ENCODE assay signal across 27 cellular contexts in genomic region chr2:71526131-71526530, GRCh38.
"Had no signal": no experiment of that assay in that cellular context is flagged by ENCODE, and none has a peak within 500 bp of the region (broad histone marks: within the 10 kb centered on the region; RNA-seq: fewer than 3 reads in every experiment).

No MANE protein-coding gene starts in this region.

- H3K4me1 Mint-ChIP-seq: activated CD4-positive, alpha-beta memory T cell treated with anti-CD3 and anti-CD28 coated beads, Interleukin-2, amount 10 ng/mL, durations not matched to agents 7 days and 5 days; activated naive CD4-positive, alpha-beta T cell treated with anti-CD3 and anti-CD28 coated beads, Interleukin-2, amount 50 U/mL, for 24 hours had no signal

- H3K4me3 Mint-ChIP-seq: activated CD4-positive, alpha-beta memory T cell treated with anti-CD3 and anti-CD28 coated beads, Interleukin-2, amount 10 ng/mL, durations not matched to agents 7 days and 5 days; activated CD8-positive, alpha-beta memory T cell treated with anti-CD3 and anti-CD28 coated beads, Interleukin-2, amount 10 ng/mL, durations not matched to agents 7 days and 5 days; activated naive CD4-positive, alpha-beta T cell treated with anti-CD3 and anti-CD28 coated beads, Interleukin-2, amount 50 U/mL, for 24 hours; activated naive CD8-positive, alpha-beta T cell treated with anti-CD3 and anti-CD28 coated beads, Interleukin-2, amount 10 ng/mL, durations not matched to agents 7 days and 5 days; T-helper 1 cell treated with Interleukin-12 subunit alpha and Interleukin-12 subunit beta and Interleukin-4 antibody, amounts not matched to agents 30 μg/mL and 1 μg/mL, for 36 hours; T-helper 2 cell treated with Interferon-gamma antibody and Interleukin-4, amounts not matched to agents 5 μg/mL and 100 μg/mL, for 36 hours had no signal

- ATAC-seq: activated CD8-positive, alpha-beta memory T cell treated with anti-CD3 and anti-CD28 coated beads, Interleukin-2, amount 10 ng/mL, durations not matched to agents 7 days and 5 days; Panc1 had no signal

- H3K36me3 Mint-ChIP-seq: activated CD8-positive, alpha-beta memory T cell treated with anti-CD3 and anti-CD28 coated beads, Interleukin-2, amount 10 ng/mL, durations not matched to agents 7 days and 5 days; activated naive CD4-positive, alpha-beta T cell treated with anti-CD3 and anti-CD28 coated beads, Interleukin-2, amount 50 U/mL, for 24 hours; activated naive CD8-positive, alpha-beta T cell treated with anti-CD3 and anti-CD28 coated beads, Interleukin-2, amount 10 ng/mL, durations not matched to agents 7 days and 5 days had no signal

- DNase-seq: activated CD4-positive, alpha-beta memory T cell treated with anti-CD3 and anti-CD28 coated beads, Interleukin-2, amount 10 ng/mL, durations not matched to agents 7 days and 5 days; activated CD4-positive, alpha-beta T cell treated with anti-CD3 and anti-CD28 coated beads for 1 hour; activated CD4-positive, alpha-beta T cell treated with anti-CD3 and anti-CD28 coated beads for 48 hours; activated CD8-positive, alpha-beta memory T cell treated with anti-CD3 and anti-CD28 coated beads for 24 hours; activated CD8-positive, alpha-beta memory T cell treated with anti-CD3 and anti-CD28 coated beads, Interleukin-2, amount 10 ng/mL, durations not matched to agents 7 days and 5 days; activated CD8-positive, alpha-beta memory T cell treated with anti-CD3 and anti-CD28 coated beads, Interleukin-2, amount 50 U/mL, for 48 hours; activated gamma-delta T cell; activated naive CD4-positive, alpha-beta T cell treated with Interleukin-2 at 50 U/mL for 16 hours; activated naive CD8-positive, alpha-beta T cell treated with anti-CD3 and anti-CD28 coated beads, Interleukin-2, amount 10 ng/mL, durations not matched to agents 7 days and 5 days; activated T-cell treated with anti-CD3 and anti-CD28 coated beads, Interleukin-2, amount 50 U/mL, for 48 hours; amygdala; NCI-H1105; NCI-H1417 treated with DMSO at 0.1 percent for 48 hours; NCI-H1694; NCI-H1930; NCI-H2081 treated with DMSO at 0.1 percent for 48 hours; NCI-H345; NCI-H524 treated with DMSO at 0.1 percent for 48 hours; SHP77; SJCRH30 had no signal

- H3K9me3 ChIP-seq: ascending aorta, SJCRH30 had no signal

- H3K36me3 ChIP-seq: ascending aorta had no signal

- H3K27ac Mint-ChIP-seq: activated CD4-positive, alpha-beta memory T cell treated with anti-CD3 and anti-CD28 coated beads, Interleukin-2, amount 10 ng/mL, durations not matched to agents 7 days and 5 days; activated CD8-positive, alpha-beta memory T cell treated with anti-CD3 and anti-CD28 coated beads, Interleukin-2, amount 10 ng/mL, durations not matched to agents 7 days and 5 days; activated naive CD4-positive, alpha-beta T cell treated with anti-CD3 and anti-CD28 coated beads, Interleukin-2, amount 50 U/mL, for 24 hours; activated naive CD8-positive, alpha-beta T cell treated with anti-CD3 and anti-CD28 coated beads, Interleukin-2, amount 10 ng/mL, durations not matched to agents 7 days and 5 days; T-helper 1 cell treated with Interleukin-12 subunit alpha and Interleukin-12 subunit beta and Interleukin-4 antibody, amounts not matched to agents 30 μg/mL and 1 μg/mL, for 36 hours; T-helper 2 cell treated with Interferon-gamma antibody and Interleukin-4, amounts not matched to agents 5 μg/mL and 100 μg/mL, for 36 hours had no signal

- H3K4me1 ChIP-seq: ascending aorta, SJCRH30 had no signal

- H3K4me3 ChIP-seq: ascending aorta, cardiac muscle cell, SJCRH30, SK-N-MC had no signal

- H3K27ac ChIP-seq: ascending aorta, cardiac muscle cell, SJCRH30, SK-N-MC had no signal

- H3K9me3 Mint-ChIP-seq: activated CD4-positive, alpha-beta memory T cell treated with anti-CD3 and anti-CD28 coated beads, Interleukin-2, amount 10 ng/mL, durations not matched to agents 7 days and 5 days; activated naive CD4-positive, alpha-beta T cell treated with anti-CD3 and anti-CD28 coated beads, Interleukin-2, amount 50 U/mL, for 24 hours; activated naive CD8-positive, alpha-beta T cell treated with anti-CD3 and anti-CD28 coated beads, Interleukin-2, amount 10 ng/mL, durations not matched to agents 7 days and 5 days; T-helper 1 cell treated with Interleukin-12 subunit alpha and Interleukin-12 subunit beta and Interleukin-4 antibody, amounts not matched to agents 30 μg/mL and 1 μg/mL, for 36 hours; T-helper 2 cell treated with Interferon-gamma antibody and Interleukin-4, amounts not matched to agents 5 μg/mL and 100 μg/mL, for 36 hours had no signal

- H3K27me3 ChIP-seq: ascending aorta, cardiac muscle cell, SJCRH30 had no signal
